36 cellular contexts compared by ENCODE assay signal in genomic region chr6:56155634-56156141, GRCh38.
"Had no signal": no experiment of that assay in that cellular context is flagged by ENCODE, and none has a peak within 500 bp of the region (broad histone marks: within the 10 kb centered on the region; RNA-seq: fewer than 3 reads in every experiment).

No MANE protein-coding gene starts in this region.

- H3K4me3 ChIP-seq: Peyer's patch, SJSA1 had no signal

- H3K9ac ChIP-seq: SK-N-SH had no signal

- H3K27ac Mint-ChIP-seq: activated CD4-positive, alpha-beta T cell treated with anti-CD3 and anti-CD28 coated beads, Interleukin-2, amount 10 ng/mL, durations not matched to agents 24 days and 14 days; activated CD8-positive, alpha-beta T cell treated with anti-CD3 and anti-CD28 coated beads for 36 hours; activated naive CD8-positive, alpha-beta T cell treated with anti-CD3 and anti-CD28 coated beads for 36 hours; activated T-cell treated with anti-CD3 and anti-CD28 coated beads, Interleukin-2, amount 50 U/mL, for 72 hours; activated T-helper 17 cell treated with anti-CD3 and anti-CD28 coated beads, Interleukin-2, amount 50 U/mL, for 72 hours; T-helper 1 cell treated with Interleukin-12 subunit alpha and Interleukin-12 subunit beta and Interleukin-4 antibody, amounts not matched to agents 30 μg/mL and 1 μg/mL, for 36 hours; T-helper 2 cell treated with Interferon-gamma antibody and Interleukin-4, amounts not matched to agents 5 μg/mL and 100 μg/mL, for 36 hours had no signal

- H3K4me2 ChIP-seq: SK-N-SH had no signal

- H3K36me3 Mint-ChIP-seq: activated naive CD8-positive, alpha-beta T cell treated with anti-CD3 and anti-CD28 coated beads for 36 hours had no signal

- FAIRE-seq: TTC549 had no signal

- H3K36me3 ChIP-seq: brain microvascular endothelial cell, Peyer's patch, SJSA1 had no signal

- H3K27me3 Mint-ChIP-seq: activated CD4-positive, alpha-beta T cell treated with anti-CD3 and anti-CD28 coated beads, Interleukin-2, amount 10 ng/mL, durations not matched to agents 24 days and 14 days; activated CD8-positive, alpha-beta T cell treated with anti-CD3 and anti-CD28 coated beads for 36 hours; activated naive CD8-positive, alpha-beta T cell treated with anti-CD3 and anti-CD28 coated beads for 36 hours; activated T-helper 17 cell treated with anti-CD3 and anti-CD28 coated beads, Interleukin-2, amount 50 U/mL, for 72 hours had no signal

- H3K4me1 ChIP-seq: Peyer's patch, SJSA1 had no signal

- H3K9me3 ChIP-seq: SJSA1, SK-N-SH had no signal

- ATAC-seq: activated CD8-positive, alpha-beta T cell treated with anti-CD3 and anti-CD28 coated beads for 36 hours; activated T-cell treated with anti-CD3 and anti-CD28 coated beads, Interleukin-2, amount 50 U/mL, for 72 hours; activated T-helper 17 cell treated with anti-CD3 and anti-CD28 coated beads, Interleukin-2, amount 50 U/mL, for 72 hours had no signal

- DNase-seq: activated CD4-positive, alpha-beta T cell treated with anti-CD3 and anti-CD28 coated beads, Interleukin-2, amount 10 ng/mL, durations not matched to agents 24 days and 14 days; activated CD4-positive, alpha-beta T cell treated with anti-CD3 and anti-CD28 coated beads, Interleukin-2, amount 50 U/mL, for 4 hours; activated CD8-positive, alpha-beta T cell treated with anti-CD3 and anti-CD28 coated beads for 36 hours; activated effector memory CD4-positive, alpha-beta T cell treated with anti-CD3 and anti-CD28 coated beads, Interleukin-2, amount 50 U/mL, for 16 hours; activated naive CD4-positive, alpha-beta T cell; activated naive CD4-positive, alpha-beta T cell treated with anti-CD3 and anti-CD28 coated beads, Interleukin-2, amount 50 U/mL, for 16 hours; activated naive CD8-positive, alpha-beta T cell treated with anti-CD3 and anti-CD28 coated beads for 36 hours; activated T-cell treated with anti-CD3 and anti-CD28 coated beads, Interleukin-2, amount 50 U/mL, for 1 hour; activated T-cell treated with anti-CD3 and anti-CD28 coated beads, Interleukin-2, amount 50 U/mL, for 72 hours; amniotic stem cell; aorta; brain microvascular endothelial cell; central memory CD4-positive, alpha-beta T cell; Karpas-422; KBM-7; MM.1S; MV-4-11; NCI-H1092; NCI-H1436 treated with DMSO at 0.1 percent for 48 hours; NCI-H1694 treated with DMSO at 0.1 percent for 48 hours; NCI-H2029; NCI-H2171 treated with DMSO at 0.1 percent for 48 hours; NCI-H2227 treated with DMSO at 0.1 percent for 48 hours; NCI-H446; NCI-H510A treated with DMSO at 0.1 percent for 48 hours; NCI-H526 treated with DMSO at 0.1 percent for 48 hours; NCI-H82; Peyer's patch; RPMI8226; SHP77 treated with DMSO at 0.1 percent for 48 hours; SK-N-SH had no signal

- H3K27me3 ChIP-seq: brain microvascular endothelial cell, Peyer's patch, SJSA1 had no signal

- H3K27ac ChIP-seq: Peyer's patch, SJSA1 had no signal

- H3K4me1 Mint-ChIP-seq: activated CD4-positive, alpha-beta T cell treated with anti-CD3 and anti-CD28 coated beads, Interleukin-2, amount 10 ng/mL, durations not matched to agents 24 days and 14 days; activated naive CD8-positive, alpha-beta T cell treated with anti-CD3 and anti-CD28 coated beads for 36 hours; activated T-helper 17 cell treated with anti-CD3 and anti-CD28 coated beads, Interleukin-2, amount 50 U/mL, for 72 hours had no signal

- H3K4me3 Mint-ChIP-seq: activated CD4-positive, alpha-beta T cell treated with anti-CD3 and anti-CD28 coated beads, Interleukin-2, amount 10 ng/mL, durations not matched to agents 24 days and 14 days; activated CD8-positive, alpha-beta T cell treated with anti-CD3 and anti-CD28 coated beads for 36 hours; activated naive CD8-positive, alpha-beta T cell treated with anti-CD3 and anti-CD28 coated beads for 36 hours; activated T-cell treated with anti-CD3 and anti-CD28 coated beads, Interleukin-2, amount 50 U/mL, for 72 hours; activated T-helper 17 cell treated with anti-CD3 and anti-CD28 coated beads, Interleukin-2, amount 50 U/mL, for 72 hours; T-helper 1 cell treated with Interleukin-12 subunit alpha and Interleukin-12 subunit beta and Interleukin-4 antibody, amounts not matched to agents 30 μg/mL and 1 μg/mL, for 36 hours; T-helper 2 cell treated with Interferon-gamma antibody and Interleukin-4, amounts not matched to agents 5 μg/mL and 100 μg/mL, for 36 hours had no signal
